In the genomic region with DNA sequence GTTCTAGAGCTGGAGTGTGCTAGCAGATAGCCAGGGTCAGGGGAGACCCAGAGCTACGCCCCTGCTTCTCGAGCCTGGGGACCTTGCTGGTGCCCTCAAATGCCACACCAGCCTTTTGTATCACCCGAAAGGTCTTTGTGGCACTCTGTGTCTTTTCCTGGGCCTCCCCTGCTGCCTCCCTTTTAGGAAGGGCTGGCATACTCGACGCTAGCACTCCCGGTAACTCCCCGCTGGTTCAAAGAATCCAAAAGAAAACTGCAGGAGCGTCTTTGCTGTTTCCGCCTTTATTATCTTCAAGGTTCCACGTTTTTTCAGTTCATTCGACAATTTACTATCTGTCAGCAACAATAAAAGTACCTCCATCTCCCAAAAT, we compare ENCODE assay signal across 8 cellular contexts. TPM values are rescaled to one million over a fixed set of nuclear protein-coding genes. Genes with fewer than 3 reads are reported as not detected.
DNase-seq lines count a peak whose midpoint lies in the region; ATAC-seq and TF ChIP-seq lines count a peak whose summit lies in the region.

No MANE protein-coding gene starts in this region.

- peaks cover 17% of the 10 kb centered on the region for H3K79me1 ChIP-seq in neuronal stem cell (ENCODE audit: low read depth, low read length)

- H3K9me3 Mint-ChIP-seq in activated naive CD4-positive, alpha-beta T cell treated with anti-CD3 and anti-CD28 coated beads, Interleukin-2, amount 10 ng/mL, durations not matched to agents 7 days and 5 days = no peaks in the 10 kb centered on the region

- no peak for TF ChIP-seq POLR2A in esophagus squamous epithelium (IDR thresholded peaks at IDR 0.05)

- peaks cover 3% of the 10 kb centered on the region for H3K27me3 Mint-ChIP-seq in activated naive CD4-positive, alpha-beta T cell treated with anti-CD3 and anti-CD28 coated beads, Interleukin-2, amount 10 ng/mL, durations not matched to agents 7 days and 5 days

- H3K4ac ChIP-seq in neuronal stem cell (ENCODE audit: low read length) = no peak overlapping the region

- no peak overlapping the region for H3K4me2 ChIP-seq in neuronal stem cell (ENCODE audit: insufficient read depth, low read length, poor library complexity, severe bottlenecking)

- H3K4me1 ChIP-seq in right atrium auricular region = peaks cover 0 to 84% of the 10 kb centered on the region in 2 donors
- peaks cover 21 to 95% (median 45%) of the 10 kb centered on the region in 3 donors for H3K4me1 ChIP-seq in esophagus squamous epithelium
- H3K4me1 ChIP-seq in neuronal stem cell (ENCODE audit: control insufficient read depth in 2 of 2, insufficient read depth in 1 of 2, low read depth in 1 of 2, low read length in 2 of 2) = peaks cover 0 to 11% of the 10 kb centered on the region in 2 donors
- no peaks in the 10 kb centered on the region for H3K4me1 ChIP-seq in urinary bladder (ENCODE audit: insufficient read depth)

- no peak overlapping the region for H3K14ac ChIP-seq in neuronal stem cell (ENCODE audit: low read length)

- no peaks in the 10 kb centered on the region for H3K36me3 Mint-ChIP-seq in activated naive CD4-positive, alpha-beta T cell treated with anti-CD3 and anti-CD28 coated beads, Interleukin-2, amount 10 ng/mL, durations not matched to agents 7 days and 5 days

- no peak overlapping the region for H4K91ac ChIP-seq in neuronal stem cell (ENCODE audit: low read depth, low read length, poor library complexity)

- no peak overlapping the region for H3K23ac ChIP-seq in neuronal stem cell (ENCODE audit: low read depth, low read length, poor library complexity)

- H3K4me3 ChIP-seq in right atrium auricular region (peak overlapping the region in 1 of 2 donors; percentile 24), esophagus squamous epithelium (peak overlapping the region in 1 of 4 donors; percentile 45), neuronal stem cell (ENCODE audit: low read length in 2 of 2) (no peak overlapping the region), urinary bladder (ENCODE audit: low read depth, low read length) (no peak overlapping the region)

- H4K8ac ChIP-seq in neuronal stem cell (ENCODE audit: low read depth, low read length) = no peak overlapping the region

- H3K27ac Mint-ChIP-seq in activated naive CD4-positive, alpha-beta T cell treated with anti-CD3 and anti-CD28 coated beads, Interleukin-2, amount 10 ng/mL, durations not matched to agents 7 days and 5 days = no peak overlapping the region

- TF ChIP-seq CTCF in right atrium auricular region (IDR thresholded peaks at IDR 0.05) (no peak), esophagus squamous epithelium (IDR thresholded peaks at IDR 0.05) (no peak)

- no peaks in the 10 kb centered on the region for H3K4me1 Mint-ChIP-seq in activated naive CD4-positive, alpha-beta T cell treated with anti-CD3 and anti-CD28 coated beads, Interleukin-2, amount 10 ng/mL, durations not matched to agents 7 days and 5 days

- no peak overlapping the region for H2BK120ac ChIP-seq in neuronal stem cell (ENCODE audit: low read depth, low read length)

- H2AK5ac ChIP-seq in neuronal stem cell (ENCODE audit: low read depth, low read length) = no peak overlapping the region

- ATAC-seq in GM21825 (IDR thresholded peaks at IDR 0.05; ENCODE audit: unreplicated experiment) (no peak), GM21390 (IDR thresholded peaks at IDR 0.05; ENCODE audit: unreplicated experiment) (no peak)

- no peak for DNase-seq in right atrium auricular region (ENCODE audit: low spot score)
- no peak for DNase-seq in cardiac septum (ENCODE audit: low spot score)
- no peak for DNase-seq in esophagus squamous epithelium (lab: John Stamatoyannopoulos, UW)
- no peak for DNase-seq in neuronal stem cell (ENCODE audit: low spot score)
- no peak for DNase-seq in activated naive CD4-positive, alpha-beta T cell treated with anti-CD3 and anti-CD28 coated beads, Interleukin-2, amount 10 ng/mL, durations not matched to agents 7 days and 5 days

- H2BK15ac ChIP-seq in neuronal stem cell (ENCODE audit: low read length) = no peak overlapping the region

- H2BK5ac ChIP-seq in neuronal stem cell (ENCODE audit: low read length) = no peak overlapping the region

- H2BK12ac ChIP-seq in neuronal stem cell (ENCODE audit: low read length) = no peak overlapping the region

- peak overlapping the region; percentile 85 to 88 for H3K27ac ChIP-seq in right atrium auricular region
- peak overlapping the region; percentile 78 to 88 (median 84) for H3K27ac ChIP-seq in esophagus squamous epithelium
- H3K27ac ChIP-seq in neuronal stem cell (replicated peaks; ENCODE audit: low read length) = no peak overlapping the region
- H3K27ac ChIP-seq in urinary bladder (ENCODE audit: low read depth) = peak overlapping the region; percentile 18

- no peak overlapping the region for H2AFZ ChIP-seq in neuronal stem cell (ENCODE audit: low read length)

- CTCF ChIA-PET in activated naive CD4-positive, alpha-beta T cell treated with anti-CD3 and anti-CD28 coated beads, Interleukin-2, amount 10 ng/mL, durations not matched to agents 7 days and 5 days (lab: Charles Lee) = no interaction called here

- H3K36me3 ChIP-seq in right atrium auricular region = no peaks in the 10 kb centered on the region
- peaks cover 0 to 12% (median 0%) of the 10 kb centered on the region in 3 donors for H3K36me3 ChIP-seq in esophagus squamous epithelium
- H3K36me3 ChIP-seq in neuronal stem cell (replicated peaks in 1 of 2; ENCODE audit: control insufficient read depth in 2 of 2, insufficient read depth in 2 of 2, low read length in 2 of 2) = peaks cover 4 to 77% of the 10 kb centered on the region in 2 donors
- no peaks in the 10 kb centered on the region for H3K36me3 ChIP-seq in urinary bladder (ENCODE audit: insufficient read depth)

- WGBS in esophagus squamous epithelium, 2 donors = 51 to 66% methylated on average over 11 of the region's 11 CpGs
- no CpG with 5 or more reads among the region's 11 CpGs for WGBS in neuronal stem cell (ENCODE audit: extremely low coverage in 2 of 2, insufficient read length in 2 of 2, insufficient replicate concordance in 1 of 2), 2 donors
- WGBS in urinary bladder = 57% methylated on average over 11 of the region's 11 CpGs

- intact Hi-C loops in cardiac septum (cut with DNase I) (loop anchor here (5.0 kb wide), 1 partner anchor 42 kb away; no protein-coding TSS in a partner anchor), esophagus squamous epithelium (cut with DNase I) (no loop called here)

- H3K18ac ChIP-seq in neuronal stem cell (ENCODE audit: low read length) = peak overlapping the region; percentile 37

- H3K9me3 ChIP-seq in right atrium auricular region (no peaks in the 10 kb centered on the region), esophagus squamous epithelium (no peaks in the 10 kb centered on the region), neuronal stem cell (replicated peaks in 1 of 2; ENCODE audit: control insufficient read depth in 2 of 2, insufficient read depth in 1 of 2, low read depth in 1 of 2, low read length in 2 of 2) (no peaks in the 10 kb centered on the region)

- H3K4me3 Mint-ChIP-seq in activated naive CD4-positive, alpha-beta T cell treated with anti-CD3 and anti-CD28 coated beads, Interleukin-2, amount 10 ng/mL, durations not matched to agents 7 days and 5 days = no peak overlapping the region

- no peak overlapping the region for H3K9ac ChIP-seq in neuronal stem cell (ENCODE audit: low read depth, low read length, poor library complexity)

- no peaks in the 10 kb centered on the region for H3K27me3 ChIP-seq in right atrium auricular region
- H3K27me3 ChIP-seq in esophagus squamous epithelium = no peaks in the 10 kb centered on the region
- no peaks in the 10 kb centered on the region for H3K27me3 ChIP-seq in neuronal stem cell (ENCODE audit: control insufficient read depth in 3 of 3, insufficient read depth in 3 of 3, low read depth in 1 of 3, low read length in 3 of 3)

RNA-seq across cellular contexts. Expression of a gene that starts 36.3 kb away (rescaled TPM):
- total RNA-seq in right atrium auricular region = 10 to 100 TPM; 26.0 to 36.0 TPM
- 35.9 TPM for total RNA-seq in cardiac septum
- total RNA-seq in esophagus squamous epithelium = 10 to 100 TPM; 41.8 to 55.9 (median 47.1) TPM
- 55.2 TPM for polyA plus RNA-seq in neuronal stem cell (2013, experiment 1 of 2)
- 52.9 TPM for polyA plus RNA-seq in neuronal stem cell (2013, experiment 2 of 2)
- total RNA-seq in urinary bladder = 45.3 TPM
- polyA plus RNA-seq in urinary bladder = 49.8 TPM
